8 cellular contexts compared by ENCODE assay signal in the genomic region with DNA sequence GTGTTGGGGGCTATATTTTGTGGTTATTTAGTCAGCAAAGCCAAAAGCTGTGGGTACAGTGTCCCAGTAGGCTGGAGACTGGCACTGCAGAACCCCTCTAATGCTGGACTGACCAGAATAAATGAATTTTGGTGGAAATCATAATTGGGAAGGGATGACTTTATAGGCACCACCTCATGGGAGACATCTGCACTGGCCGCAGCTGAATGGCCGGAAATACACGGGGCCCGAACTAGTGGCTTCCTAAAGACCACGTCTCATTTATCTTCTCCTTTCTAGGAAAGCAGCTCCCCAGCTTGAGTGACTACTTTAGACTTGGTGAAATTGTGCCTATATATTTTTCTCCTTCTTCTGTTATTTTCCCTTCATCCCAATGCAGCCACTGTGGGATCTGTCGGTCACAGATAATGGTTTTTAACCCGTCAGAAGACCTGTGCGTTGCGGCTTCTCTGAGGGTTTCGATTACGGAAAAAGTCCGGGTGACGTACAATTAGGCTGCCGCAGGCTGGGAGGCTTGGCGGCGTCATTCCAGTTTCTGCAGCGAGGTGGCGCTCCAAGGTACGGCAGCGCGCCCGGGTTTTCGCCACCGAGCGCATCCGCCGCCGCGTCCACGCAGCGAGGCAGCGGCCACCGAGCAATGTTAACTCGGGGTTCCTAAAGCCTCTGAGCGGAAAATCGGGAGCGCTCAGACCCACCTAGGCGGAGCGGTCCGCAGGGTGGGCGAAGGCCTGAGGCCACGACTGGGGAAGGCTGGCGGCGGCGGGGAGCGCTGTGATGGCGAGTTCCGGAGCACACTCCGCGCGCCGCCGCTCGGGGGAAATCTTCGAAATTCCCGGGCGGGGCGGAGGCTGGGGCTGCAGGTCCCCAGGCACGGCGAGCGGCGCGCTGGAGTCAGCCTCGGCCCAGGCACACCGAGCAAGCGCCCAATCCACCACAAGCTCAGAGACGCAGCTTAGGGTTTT. TPM values are rescaled to one million over a fixed set of nuclear protein-coding genes. Genes with fewer than 3 reads are reported as not detected.
A peak's percentile ranks its signal among the peaks of the same experiment; 100 is the strongest.
DNase-seq lines count a peak whose midpoint lies in the region; ATAC-seq lines count a peak whose summit lies in the region.

No MANE protein-coding gene starts in this region.

- peaks cover 11% of the 10 kb centered on the region for H3K9me3 Mint-ChIP-seq in activated CD4-positive, alpha-beta T cell treated with anti-CD3 and anti-CD28 coated beads, Interleukin-2, amount 10 ng/mL, durations not matched to agents 7 days and 5 days

- peak overlapping the region; percentile 36 for H3K27ac Mint-ChIP-seq in activated CD4-positive, alpha-beta T cell treated with anti-CD3 and anti-CD28 coated beads, Interleukin-2, amount 10 ng/mL, durations not matched to agents 7 days and 5 days

- CTCF ChIA-PET in activated CD4-positive, alpha-beta T cell treated with anti-CD3 and anti-CD28 coated beads, Interleukin-2, amount 10 ng/mL, durations not matched to agents 7 days and 5 days (lab: Charles Lee), result interaction anchor here (0.7 to 1.5 kb wide), 4 partner anchors 11 to 16 kb away, joined by 3 read pairs; no protein-coding TSS in a partner anchor

- POLR2A ChIA-PET in activated CD4-positive, alpha-beta T cell treated with anti-CD3 and anti-CD28 coated beads, Interleukin-2, amount 10 ng/mL, durations not matched to agents 7 days and 5 days (lab: Charles Lee), result no interaction called here

- in situ Hi-C loops in ACHN (cut with HindIII; ENCODE audit: low pct_ligation_motif_present, low pct_unique_long_range_greater_than_20kb, low sequenced_read_pairs), result no loop called here

- H3K4me1 Mint-ChIP-seq in activated CD4-positive, alpha-beta T cell treated with anti-CD3 and anti-CD28 coated beads, Interleukin-2, amount 10 ng/mL, durations not matched to agents 7 days and 5 days, result peaks cover 21% of the 10 kb centered on the region

- peaks cover 55% of the 10 kb centered on the region for H3K27me3 Mint-ChIP-seq in activated CD4-positive, alpha-beta T cell treated with anti-CD3 and anti-CD28 coated beads, Interleukin-2, amount 10 ng/mL, durations not matched to agents 7 days and 5 days

- peak overlapping the region; percentile 73 for H3K4me3 Mint-ChIP-seq in activated CD4-positive, alpha-beta T cell treated with anti-CD3 and anti-CD28 coated beads, Interleukin-2, amount 10 ng/mL, durations not matched to agents 7 days and 5 days

- peak; percentile 84 for DNase-seq in ACHN
- DNase-seq in NCI-H510A (lab: John Stamatoyannopoulos, UW), result peak; percentile 16
- DNase-seq in activated CD4-positive, alpha-beta T cell treated with anti-CD3 and anti-CD28 coated beads, Interleukin-2, amount 10 ng/mL, durations not matched to agents 7 days and 5 days, result peak; percentile 73
- DNase-seq in dermis microvascular lymphatic vessel endothelial cell (ENCODE audit: low read depth in 2 of 2), result peak; percentile 81 to 89
- DNase-seq in lung microvascular endothelial cell (ENCODE audit: low read depth in 2 of 2), result peak; percentile 89 to 95
- peak; percentile 30 for DNase-seq in stimulated activated CD8-positive, alpha-beta memory T cell treated with anti-CD3 and anti-CD28 coated beads, Interleukin-12 subunit alpha, Interleukin-12 subunit beta, amount 100 ng/mL, for 24 hours (ENCODE audit: extremely low read depth)

- peak; percentile 83 for ATAC-seq in GM18861 (IDR thresholded peaks at IDR 0.05; ENCODE audit: unreplicated experiment)
- peak; percentile 62 for ATAC-seq in HG03064 (IDR thresholded peaks at IDR 0.05; ENCODE audit: low read depth, unreplicated experiment)

- peaks cover 2% of the 10 kb centered on the region for H3K36me3 Mint-ChIP-seq in activated CD4-positive, alpha-beta T cell treated with anti-CD3 and anti-CD28 coated beads, Interleukin-2, amount 10 ng/mL, durations not matched to agents 7 days and 5 days (ENCODE audit: low read depth)

RNA-seq across cellular contexts. Expression of a gene that starts 26.3 kb away (rescaled TPM):
- not detected for total RNA-seq in activated CD4-positive, alpha-beta T cell treated with anti-CD3 and anti-CD28 coated beads, Interleukin-2, amount 10 ng/mL, durations not matched to agents 7 days and 5 days
- 13.6 and 33.5 TPM in 2 replicates for total RNA-seq in dermis microvascular lymphatic vessel endothelial cell
- 17.4 and 25.0 TPM in 2 replicates for total RNA-seq in lung microvascular endothelial cell

Comparison
In these comparisons a context has a peak if more than half of its experiments do, and no peak if none do; other contexts are left out.
1. Peak in every context shown above with its lines: DNase-seq and ATAC-seq.
2. DNase-seq: peak in every context shown above with its lines; median percentile 92 in lung microvascular endothelial cell; 85 in dermis microvascular lymphatic vessel endothelial cell; 84 in ACHN; 73 in activated CD4-positive, alpha-beta T cell treated with anti-CD3 and anti-CD28 coated beads, Interleukin-2, amount 10 ng/mL, durations not matched to agents 7 days and 5 days; 30 in stimulated activated CD8-positive, alpha-beta memory T cell treated with anti-CD3 and anti-CD28 coated beads, Interleukin-12 subunit alpha, Interleukin-12 subunit beta, amount 100 ng/mL, for 24 hours; 16 in NCI-H510A.
3. RNA of a gene that starts 26.3 kb away (total RNA-seq): 17.4 to 25.0 TPM in lung microvascular endothelial cell and 13.6 to 33.5 TPM in dermis microvascular lymphatic vessel endothelial cell; not detected in activated CD4-positive, alpha-beta T cell treated with anti-CD3 and anti-CD28 coated beads, Interleukin-2, amount 10 ng/mL, durations not matched to agents 7 days and 5 days; every median in the first group is over 10 times any median in the second.